25 cellular contexts compared by ENCODE assay signal in the genomic region with DNA sequence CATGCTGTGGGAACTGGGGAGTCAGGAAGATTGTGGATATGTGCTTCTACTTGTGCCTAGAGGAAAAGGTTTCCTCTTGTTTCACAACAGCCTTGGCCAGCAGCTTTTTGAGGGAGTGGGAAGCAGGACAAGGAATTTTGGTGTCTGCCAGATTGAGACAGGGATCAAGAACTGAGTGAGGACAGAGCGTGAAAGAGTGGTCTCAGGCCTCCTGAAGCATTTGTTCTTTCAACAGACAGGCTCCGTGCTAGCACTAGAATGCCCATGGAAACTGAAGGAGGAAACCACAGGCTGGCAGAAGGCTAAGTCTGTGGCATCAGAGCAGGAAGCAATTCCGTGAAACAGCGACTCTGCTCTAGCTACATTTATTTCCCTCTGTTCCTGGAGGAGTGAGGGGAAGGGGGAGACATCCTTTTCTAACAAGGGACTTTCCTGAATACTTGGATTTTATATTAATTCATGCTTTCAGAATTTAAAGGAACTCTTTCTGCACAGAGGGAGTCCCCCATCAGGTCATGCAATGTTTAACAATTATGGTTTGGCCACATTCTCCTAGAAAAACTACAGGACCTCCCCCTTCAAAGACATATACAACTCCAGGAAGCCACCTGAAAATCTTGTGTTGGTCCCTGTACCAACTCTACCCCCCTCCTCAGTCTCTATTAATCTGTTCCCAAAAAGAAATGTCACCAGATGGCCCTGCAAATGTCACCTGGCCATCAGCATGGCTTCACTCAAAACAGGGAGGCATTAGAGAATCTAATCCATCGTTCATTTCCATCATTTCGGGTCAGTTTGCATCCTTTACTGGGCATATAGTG.
"Had no signal": no experiment of that assay in that cellular context is flagged by ENCODE, and none has a peak within 500 bp of the region (broad histone marks: within the 10 kb centered on the region; RNA-seq: fewer than 3 reads in every experiment).

No MANE protein-coding gene starts in this region.

- H3K9me3 Mint-ChIP-seq: activated CD4-positive, alpha-beta T cell treated with anti-CD3 and anti-CD28 coated beads, Interleukin-2, amount 10 ng/mL, durations not matched to agents 24 days and 14 days; activated CD8-positive, alpha-beta T cell treated with anti-CD3 and anti-CD28 coated beads for 36 hours; activated naive CD8-positive, alpha-beta T cell treated with anti-CD3 and anti-CD28 coated beads, Interleukin-2, amount 50 U/mL, for 24 hours; dendritic cell treated with granulocyte-macrophage colony-stimulating factor and Interleukin-4, amounts not matched to agents 40 ng/mL and 50 ng/mL, for 4 days; immature natural killer cell; natural killer cell; type B pancreatic cell had no signal

- ATAC-seq: activated CD4-positive, CD25-positive, alpha-beta regulatory T cell treated with anti-CD3 and anti-CD28 coated beads, Interleukin-2, amount 50 U/mL, for 24 hours; activated CD8-positive, alpha-beta memory T cell treated with anti-CD3 and anti-CD28 coated beads, Interleukin-2, amount 10 ng/mL, durations not matched to agents 7 days and 5 days; activated CD8-positive, alpha-beta T cell treated with anti-CD3 and anti-CD28 coated beads for 36 hours; activated naive CD8-positive, alpha-beta T cell treated with anti-CD3 and anti-CD28 coated beads, Interleukin-2, amount 50 U/mL, for 24 hours; natural killer cell had no signal

- H3K9me3 ChIP-seq: left ventricle myocardium inferior, prostate gland, spleen, testis, vagina had no signal

- H3K27ac Mint-ChIP-seq: activated CD4-positive, alpha-beta T cell treated with anti-CD3 and anti-CD28 coated beads, Interleukin-2, amount 10 ng/mL, durations not matched to agents 24 days and 14 days; activated CD8-positive, alpha-beta memory T cell treated with anti-CD3 and anti-CD28 coated beads, Interleukin-2, amount 10 ng/mL, durations not matched to agents 7 days and 5 days; activated CD8-positive, alpha-beta T cell treated with anti-CD3 and anti-CD28 coated beads for 36 hours; activated naive CD8-positive, alpha-beta T cell treated with anti-CD3 and anti-CD28 coated beads, Interleukin-2, amount 50 U/mL, for 24 hours; dendritic cell treated with granulocyte-macrophage colony-stimulating factor and Interleukin-4, amounts not matched to agents 40 ng/mL and 50 ng/mL, for 4 days; immature natural killer cell; natural killer cell; type B pancreatic cell had no signal

- H3K4me1 ChIP-seq: foreskin keratinocyte, spleen, testis, vagina had no signal

- H3K4me3 Mint-ChIP-seq: activated CD4-positive, alpha-beta T cell treated with anti-CD3 and anti-CD28 coated beads, Interleukin-2, amount 10 ng/mL, durations not matched to agents 24 days and 14 days; activated CD8-positive, alpha-beta memory T cell treated with anti-CD3 and anti-CD28 coated beads, Interleukin-2, amount 10 ng/mL, durations not matched to agents 7 days and 5 days; activated CD8-positive, alpha-beta T cell treated with anti-CD3 and anti-CD28 coated beads for 36 hours; activated naive CD8-positive, alpha-beta T cell treated with anti-CD3 and anti-CD28 coated beads, Interleukin-2, amount 50 U/mL, for 24 hours; dendritic cell treated with granulocyte-macrophage colony-stimulating factor and Interleukin-4, amounts not matched to agents 40 ng/mL and 50 ng/mL, for 4 days; immature natural killer cell; natural killer cell had no signal

- H3K27ac ChIP-seq: foreskin keratinocyte, left ventricle myocardium inferior, prostate gland, spleen, testis, vagina had no signal

- H3K27me3 ChIP-seq: testis, vagina had no signal

- H3K36me3 ChIP-seq: left ventricle myocardium inferior, prostate gland, spleen, vagina had no signal

- FAIRE-seq: endometrium had no signal

- H3K4me3 ChIP-seq: prostate gland, spleen, testis, vagina had no signal

- H3K36me3 Mint-ChIP-seq: activated CD8-positive, alpha-beta memory T cell treated with anti-CD3 and anti-CD28 coated beads, Interleukin-2, amount 10 ng/mL, durations not matched to agents 7 days and 5 days; immature natural killer cell; natural killer cell; type B pancreatic cell had no signal

- DNase-seq: activated CD4-positive, alpha-beta T cell treated with anti-CD3 and anti-CD28 coated beads, Interleukin-2, amount 10 ng/mL, durations not matched to agents 24 days and 14 days; activated CD8-positive, alpha-beta memory T cell treated with anti-CD3 and anti-CD28 coated beads, Interleukin-2, amount 10 ng/mL, durations not matched to agents 7 days and 5 days; activated CD8-positive, alpha-beta T cell treated with anti-CD3 and anti-CD28 coated beads for 36 hours; activated gamma-delta T cell; activated naive CD4-positive, alpha-beta T cell treated with anti-CD3 and anti-CD28 coated beads, Interleukin-2, amount 50 U/mL, for 16 hours; activated naive CD8-positive, alpha-beta T cell treated with anti-CD3 and anti-CD28 coated beads, Interleukin-2, amount 50 U/mL, for 24 hours; activated T-cell treated with anti-CD3 and anti-CD28 coated beads for 4 hours; effector CD4-positive, alpha-beta T cell; erythroblast; foreskin keratinocyte; immature natural killer cell; kidney glomerular epithelial cell; left ventricle myocardium inferior; natural killer cell; spleen; stimulated activated CD4-positive, alpha-beta T cell treated with anti-CD3 and anti-CD28 coated beads, Interleukin-4, amount 100 ng/mL, for 1 hour; stimulated activated naive CD4-positive, alpha-beta T cell; T1000; testis had no signal

- H3K27me3 Mint-ChIP-seq: type B pancreatic cell had no signal

- H3K4me1 Mint-ChIP-seq: activated CD4-positive, alpha-beta T cell treated with anti-CD3 and anti-CD28 coated beads, Interleukin-2, amount 10 ng/mL, durations not matched to agents 24 days and 14 days; activated CD8-positive, alpha-beta memory T cell treated with anti-CD3 and anti-CD28 coated beads, Interleukin-2, amount 10 ng/mL, durations not matched to agents 7 days and 5 days; activated naive CD8-positive, alpha-beta T cell treated with anti-CD3 and anti-CD28 coated beads, Interleukin-2, amount 50 U/mL, for 24 hours; immature natural killer cell; natural killer cell had no signal
